Comparison of ENCODE assay signal across 3 cellular contexts in genomic region chr7:138402749-138403148, GRCh38.
TF ChIP-seq lines count a peak whose summit lies in the region.

No MANE protein-coding gene starts in this region.

TF ChIP-seq in HepG2, 621 proteins besides CTCF, POLR2A, EP300 and RAD21:
- TF ChIP-seq ZNF24 (IDR thresholded peaks at IDR 0.05) = no peak
- TF ChIP-seq GRHL1 (CRISPR knock-in tag; conservative IDR thresholded peaks at IDR 0.05) = no peak
- peak; percentile 98 for TF ChIP-seq HNRNPK (IDR thresholded peaks at IDR 0.05; ENCODE audit: low read depth, low read length, poor library complexity, severe bottlenecking)
- TF ChIP-seq ZNF30 (CRISPR knock-in tag; IDR thresholded peaks at IDR 0.05) = no peak
- no peak for TF ChIP-seq ZNF446 (CRISPR knock-in tag; IDR thresholded peaks at IDR 0.05)
- TF ChIP-seq ZNF597 (CRISPR knock-in tag; IDR thresholded peaks at IDR 0.05) = no peak
- TF ChIP-seq UBTF (CRISPR knock-in tag; IDR thresholded peaks at IDR 0.05) = no peak

TF ChIP-seq in GM23338, 12 proteins besides CTCF, POLR2A, EP300 and RAD21 (continues in another document):
- TF ChIP-seq ZNF114 (CRISPR knock-in tag; IDR thresholded peaks at IDR 0.05) (no peak), ZNF462 (CRISPR knock-in tag; IDR thresholded peaks at IDR 0.05) (no peak), CREB1 (CRISPR knock-in tag; IDR thresholded peaks at IDR 0.05; ENCODE audit: low read depth) (no peak), NANOG (IDR thresholded peaks at IDR 0.05; ENCODE audit: borderline replicate concordance) (no peak), STAT1 (IDR thresholded peaks at IDR 0.05; ENCODE audit: unreplicated experiment) (no peak), REST (IDR thresholded peaks at IDR 0.05; ENCODE audit: unreplicated experiment) (no peak), EZH2 (IDR thresholded peaks at IDR 0.05; ENCODE audit: low read depth, unreplicated experiment) (no peak), EZH2phosphoT487 (IDR thresholded peaks at IDR 0.05; ENCODE audit: unreplicated experiment) (no peak), JUNB (IDR thresholded peaks at IDR 0.05; ENCODE audit: unreplicated experiment) (no peak), POLR2AphosphoS5 (IDR thresholded peaks at IDR 0.05; ENCODE audit: low read depth) (no peak), ZNF331 (CRISPR knock-in tag; IDR thresholded peaks at IDR 0.05; ENCODE audit: low read depth) (no peak)

TF ChIP-seq in K562, 482 proteins besides CTCF, POLR2A, EP300 and RAD21:
- TF ChIP-seq MED1 (CRISPR knock-in tag; IDR thresholded peaks at IDR 0.05; ENCODE audit: borderline replicate concordance) (no peak), PCBP1 (IDR thresholded peaks at IDR 0.05; ENCODE audit: low read depth, low read length, poor library complexity, severe bottlenecking) (peak; percentile 96), BRD9 (IDR thresholded peaks at IDR 0.05; ENCODE audit: low read depth, partially characterized antibody) (no peak), RFX1 (IDR thresholded peaks at IDR 0.05) (no peak), PCBP2 (IDR thresholded peaks at IDR 0.05; ENCODE audit: low read depth, low read length, poor library complexity, severe bottlenecking) (peak; percentile 89), HNRNPK (IDR thresholded peaks at IDR 0.05; ENCODE audit: low read depth, low read length, poor library complexity, severe bottlenecking) (peak; percentile 99), ZNF518B (CRISPR knock-in tag; IDR thresholded peaks at IDR 0.05) (no peak), CBX2 (IDR thresholded peaks at IDR 0.05; ENCODE audit: insufficient read depth, low read length, poor library complexity, severe bottlenecking) (no peak)
